Comparison of ENCODE assay signal across 8 cellular contexts in the genomic region with DNA sequence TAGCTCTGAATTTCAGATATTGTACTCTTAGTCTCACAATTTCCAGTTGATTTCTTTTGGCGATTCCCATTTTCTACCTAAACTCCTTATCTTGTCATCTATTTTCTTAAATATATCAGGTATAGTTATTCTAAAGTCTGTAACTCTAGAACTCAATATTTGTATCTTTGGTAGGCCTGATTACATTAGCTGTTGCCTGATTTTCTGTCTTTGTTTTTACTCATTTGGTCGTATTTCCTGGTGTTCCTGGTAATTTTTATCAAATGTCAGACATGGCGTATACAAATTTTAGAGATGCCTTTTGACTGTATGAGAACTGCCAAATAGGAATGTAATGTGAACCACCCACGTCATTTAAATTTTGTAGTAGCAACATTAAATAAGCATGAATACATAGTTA.
"Had no signal": no experiment of that assay in that cellular context is flagged by ENCODE, and none has a peak within 500 bp of the region (broad histone marks: within the 10 kb centered on the region; RNA-seq: fewer than 3 reads in every experiment).

No MANE protein-coding gene starts in this region.

- H3K27me3 Mint-ChIP-seq: IgD-negative memory B cell had no signal

- H3K4me3 Mint-ChIP-seq: IgD-negative memory B cell had no signal

- FAIRE-seq: HepG2, HTR-8/SVneo had no signal

- H3K4me1 Mint-ChIP-seq: IgD-negative memory B cell had no signal

- H3K4me2 ChIP-seq: KMS-11 had no signal

- DNase-seq: IMR-90, KBM-7, KG1 had no signal

- ATAC-seq: HepG2 had no signal

- H3K27ac Mint-ChIP-seq: IgD-negative memory B cell had no signal

- H3K9ac ChIP-seq: KMS-11 had no signal

- H3K27ac ChIP-seq: HL-60, KMS-11 had no signal
